8 cellular contexts compared by ENCODE assay signal in genomic region chr1:201589186-201589585, GRCh38.
"Had no signal": no experiment of that assay in that cellular context is flagged by ENCODE, and none has a peak within 500 bp of the region (broad histone marks: within the 10 kb centered on the region; RNA-seq: fewer than 3 reads in every experiment).

No MANE protein-coding gene starts in this region.

- H3K4me3 ChIP-seq: GM12878 had no signal

- DNase-seq: GDM1, GF-D8 had no signal

- FAIRE-seq: G401.6, GM12878, GM12891, GM12892, GM18507, GM19239 had no signal

- ATAC-seq: GM12878 had no signal
